ENCODE assay signal across 8 cellular contexts in genomic region chr17:44898768-44899073, GRCh38. TPM values are rescaled to one million over a fixed set of nuclear protein-coding genes. Genes with fewer than 3 reads are reported as not detected.
DNase-seq lines count a peak whose midpoint lies in the region; ATAC-seq, FAIRE-seq and TF ChIP-seq lines count a peak whose summit lies in the region.

No MANE protein-coding gene starts in this region.

- H3K9me3 Mint-ChIP-seq in H9 (no peaks in the 10 kb centered on the region), glutamatergic neuron (ENCODE audit: unreplicated experiment) (peaks cover 5% of the 10 kb centered on the region)

- no peak for DNase-seq in H9
- DNase-seq in glutamatergic neuron = no peak
- no peak for DNase-seq in small intestine
- no peak for DNase-seq in D721Med (ENCODE audit: insufficient read length, low spot score)
- DNase-seq in ureter (ENCODE audit: low spot score) = no peak

- H3K4me1 Mint-ChIP-seq in H9 (peaks cover 11 to 13% of the 10 kb centered on the region in 2 experiments), glutamatergic neuron (ENCODE audit: low read depth, unreplicated experiment) (peaks cover 4% of the 10 kb centered on the region)

- H3K79me1 ChIP-seq in H9 (ENCODE audit: insufficient read depth, low read depth, low read length, poor library complexity, severe bottlenecking) = peaks cover 2% of the 10 kb centered on the region

- H3K4me3 Mint-ChIP-seq in H9 (peak overlapping the region; percentile 87 to 96), glutamatergic neuron (ENCODE audit: unreplicated experiment) (peak overlapping the region; percentile 94)

- H3K27me3 Mint-ChIP-seq in H9 (ENCODE audit: low read depth) (no peaks in the 10 kb centered on the region), glutamatergic neuron (ENCODE audit: unreplicated experiment) (peaks cover 7% of the 10 kb centered on the region)

- peak overlapping the region; percentile 39 for H3K23ac ChIP-seq in H9 (ENCODE audit: insufficient read length, low read depth, low read length)

- H3K14ac ChIP-seq in H9 (ENCODE audit: insufficient read depth, low read length) = peak overlapping the region; percentile 96

- H4K5ac ChIP-seq in H9 (ENCODE audit: insufficient read length, low read depth, low read length) = peak overlapping the region; percentile 98

- H3K4me1 ChIP-seq in ACC112 (ENCODE audit: control insufficient read depth, insufficient read depth, low read length, unreplicated experiment) (peaks cover 28% of the 10 kb centered on the region), H9 (ENCODE audit: insufficient read depth, low read length) (no peaks in the 10 kb centered on the region; the same call in 1 of the 2 replicates), small intestine (ENCODE audit: control insufficient read depth in 2 of 2, insufficient read depth in 1 of 2, low read depth in 1 of 2, low read length in 1 of 2) (no peaks in the 10 kb centered on the region)

- H3K36me3 Mint-ChIP-seq in H9 (ENCODE audit: insufficient read depth in 1 of 3, low read depth in 3 of 3) (peaks cover 4 to 20% (median 17%) of the 10 kb centered on the region in 3 experiments; a peak in 6 of 7 replicates), glutamatergic neuron (ENCODE audit: unreplicated experiment) (no peaks in the 10 kb centered on the region)

- H2BK12ac ChIP-seq in H9 (ENCODE audit: insufficient read length, low read depth, low read length) = no peak overlapping the region

- no peak overlapping the region for H2BK20ac ChIP-seq in H9 (ENCODE audit: low read depth, low read length, poor library complexity, severe bottlenecking)

- H3K27ac Mint-ChIP-seq in H9 = peak overlapping the region; percentile 100
- H3K27ac Mint-ChIP-seq in glutamatergic neuron (ENCODE audit: unreplicated experiment) = peak overlapping the region; percentile 99

- H3T11ph ChIP-seq in H9 (ENCODE audit: low read length) = no peak overlapping the region

- peak overlapping the region; percentile 93 for H4K8ac ChIP-seq in H9 (replicated peaks; ENCODE audit: insufficient read length, low read depth, low read length)

- no peak for TF ChIP-seq CTCF in H9 (conservative IDR thresholded peaks at IDR 0.05)
- TF ChIP-seq CTCF in VCaP (conservative IDR thresholded peaks at IDR 0.05) = no peak
- TF ChIP-seq CTCF in glutamatergic neuron (IDR thresholded peaks at IDR 0.05; ENCODE audit: partially characterized antibody, unreplicated experiment) = no peak
- TF ChIP-seq CTCF in D721Med (IDR thresholded peaks at IDR 0.05; ENCODE audit: insufficient read depth, missing control alignments) = no peak

- no peak overlapping the region for H3K56ac ChIP-seq in H9 (ENCODE audit: insufficient read length, low read depth, low read length)

- peak overlapping the region; percentile 66 for H2BK5ac ChIP-seq in H9 (ENCODE audit: insufficient read length, low read length)

- no peak overlapping the region for H2BK15ac ChIP-seq in H9 (ENCODE audit: low read depth, low read length)

- H4K20me1 ChIP-seq in H9 (ENCODE audit: control insufficient read depth, insufficient read depth, insufficient read length) = no peaks in the 10 kb centered on the region

- H3K4ac ChIP-seq in H9 (ENCODE audit: low read depth, low read length) = no peak overlapping the region; the same call in 1 of the 2 replicates

- H4K91ac ChIP-seq in H9 (ENCODE audit: insufficient read length, low read depth, low read length) = peak overlapping the region; percentile 49

- ATAC-seq in GM19455 (IDR thresholded peaks at IDR 0.05; ENCODE audit: unreplicated experiment) = no peak

- H3K4me3 ChIP-seq in ACC112 (ENCODE audit: low read depth, low read length) (peak overlapping the region; percentile 92), small intestine (ENCODE audit: low read depth in 1 of 2, low read length in 2 of 2) (peak overlapping the region; percentile 65 to 75)

- no peaks in the 10 kb centered on the region for H3K9me3 ChIP-seq in H9 (ENCODE audit: control insufficient read depth, low read depth, low read length)
- H3K9me3 ChIP-seq in small intestine (ENCODE audit: control insufficient read depth, low read depth) = no peaks in the 10 kb centered on the region

- peak overlapping the region; percentile 92 for H2AFZ ChIP-seq in ACC112 (ENCODE audit: low read length, unreplicated experiment)
- no peak overlapping the region for H2AFZ ChIP-seq in H9 (ENCODE audit: low read length)

- no peak overlapping the region for H2BK120ac ChIP-seq in H9 (ENCODE audit: low read depth, low read length, poor library complexity, severe bottlenecking)

- FAIRE-seq in small intestine (lab: Jason Lieb, UNC) = no peak
- no peak for FAIRE-seq in D721Med (lab: Jason Lieb, UNC)

- no CpG with 5 or more reads among the region's 7 CpGs for WGBS in H9 (ENCODE audit: extremely low coverage, insufficient read length, low lambda C conversion rate)
- 0 to 1% (median 0%) methylated on average over 7 of the region's 7 CpGs for WGBS in small intestine, 3 donors

- peaks cover 7% of the 10 kb centered on the region for H3K23me2 ChIP-seq in H9 (ENCODE audit: insufficient read length, low read depth, low read length, poor library complexity, severe bottlenecking)

- H3K9ac ChIP-seq in H9 (ENCODE audit: extremely low read depth, insufficient read length, low read length) = peak overlapping the region; percentile 98

- peaks cover 36% of the 10 kb centered on the region for H3K79me2 ChIP-seq in ACC112 (ENCODE audit: control insufficient read depth, insufficient read depth, low read length, unreplicated experiment)
- peaks cover 14% of the 10 kb centered on the region; the same call in 1 of the 2 replicates for H3K79me2 ChIP-seq in H9 (ENCODE audit: insufficient read depth, low read length)

- H2AK5ac ChIP-seq in H9 (ENCODE audit: insufficient read length, low read length) = no peak overlapping the region

- peak overlapping the region; percentile 92 for H3K18ac ChIP-seq in H9 (ENCODE audit: insufficient read length, low read depth, low read length)

- H3K27me3 ChIP-seq in ACC112 (ENCODE audit: insufficient read depth, low read length) = no peaks in the 10 kb centered on the region
- no peaks in the 10 kb centered on the region for H3K27me3 ChIP-seq in H9 (ENCODE audit: insufficient read depth, low read length)
- no peaks in the 10 kb centered on the region for H3K27me3 ChIP-seq in small intestine (ENCODE audit: control insufficient read depth in 2 of 2, insufficient read depth in 2 of 2, low read length in 2 of 2)

- H3K36me3 ChIP-seq in ACC112 (ENCODE audit: insufficient read depth, low read length) (peaks cover 5% of the 10 kb centered on the region; the same call in 1 of the 2 replicates), small intestine (ENCODE audit: control insufficient read depth in 2 of 2, insufficient read depth in 2 of 2, low read length in 2 of 2) (peaks cover 2 to 3% of the 10 kb centered on the region in 2 donors)

- H3K4me2 ChIP-seq in H9 (ENCODE audit: insufficient read depth, insufficient read length, low read length) = peak overlapping the region; percentile 88

- peak overlapping the region; percentile 92 for H3K27ac ChIP-seq in ACC112 (ENCODE audit: low read depth, low read length)
- H3K27ac ChIP-seq in H9 (ENCODE audit: insufficient read length, low read depth, low read length) = peak overlapping the region; percentile 69
- H3K27ac ChIP-seq in VCaP = peak overlapping the region; percentile 98
- peak overlapping the region; percentile 80 to 99 for H3K27ac ChIP-seq in small intestine (ENCODE audit: low read depth in 1 of 2, low read length in 1 of 2)

RNA-seq across cellular contexts. Expression of gene EFTUD2, which starts 0.5 kb away (rescaled TPM):
- total RNA-seq in H9 (2021) = 150 and 161 TPM in 2 replicates
- 102 TPM for total RNA-seq in glutamatergic neuron (ENCODE audit: unreplicated experiment)
- polyA plus RNA-seq in small intestine = 10 to 100 TPM; 19.9 to 42.1 (median 25.4) TPM
- total RNA-seq in ureter = 140 TPM

RNA-seq across cellular contexts. Expression of gene GFAP, which starts 16.6 kb away (rescaled TPM):
- total RNA-seq in H9 (2021) (1.1 and 1.2 TPM in 2 replicates), glutamatergic neuron (ENCODE audit: unreplicated experiment) (not detected), ureter (0.81 TPM)
- polyA plus RNA-seq in small intestine = 1 to 10 TPM in 1 of 3 donors, under 1 TPM in 1, not detected in 1; 0.45 to 1.3 TPM

RNA-seq across cellular contexts. Expression of gene KIF18B, which starts 48.9 kb away (rescaled TPM):
- 51.8 and 52.6 TPM in 2 replicates for total RNA-seq in H9 (2021)
- 7.4 TPM for total RNA-seq in glutamatergic neuron (ENCODE audit: unreplicated experiment)
- polyA plus RNA-seq in small intestine = 1 to 10 TPM in 1 of 3 donors, under 1 TPM in 2; 0.27 to 9.5 (median 0.45) TPM
- 0.39 TPM for total RNA-seq in ureter

RNA-seq across cellular contexts. Expression of gene HIGD1B, which starts 51.0 kb away (rescaled TPM):
- total RNA-seq in H9 (2021) = not detected in 2 replicates
- 1.1 TPM for total RNA-seq in glutamatergic neuron (ENCODE audit: unreplicated experiment)
- 1 to 10 TPM in 2 of 3 donors, not detected in 1; 1.5 to 6.5 TPM for polyA plus RNA-seq in small intestine
- total RNA-seq in ureter = 3.2 TPM
